ENCODE assay signal across 8 cellular contexts in the genomic region with DNA sequence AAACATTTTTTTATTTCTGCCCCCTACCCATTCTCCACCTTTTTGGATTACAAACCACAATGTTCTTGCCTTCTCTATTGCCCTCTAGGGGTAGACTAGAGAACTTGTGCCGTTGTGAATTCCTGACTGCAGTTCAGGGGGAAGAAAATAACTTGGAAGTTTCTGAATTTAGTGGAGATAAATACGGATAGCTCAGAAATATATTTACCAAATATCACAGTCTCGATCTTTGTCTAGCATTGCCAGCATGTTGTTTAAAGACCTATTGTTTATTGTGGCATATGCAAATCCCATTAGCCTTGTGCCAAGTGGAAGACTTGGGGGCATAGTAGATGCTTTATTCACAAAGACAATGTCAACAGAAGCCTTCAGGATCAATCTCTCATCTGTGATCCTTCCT.
A peak's percentile ranks its signal among the peaks of the same experiment; 100 is the strongest.
DNase-seq lines count a peak whose midpoint lies in the region; TF ChIP-seq lines count a peak whose summit lies in the region.

No MANE protein-coding gene starts in this region.

- no peaks in the 10 kb centered on the region for H3K36me3 ChIP-seq in kidney epithelial cell (ENCODE audit: control insufficient read depth, insufficient read depth, low read length)

- H3K4me3 ChIP-seq in HL-60 (replicated peaks; ENCODE audit: insufficient read depth, low read length): no peak overlapping the region
- no peak overlapping the region for H3K4me3 ChIP-seq in kidney epithelial cell (ENCODE audit: low read depth, low read length)

- H3K27ac ChIP-seq in 22Rv1 (no peak overlapping the region), HL-60 (replicated peaks) (no peak overlapping the region), VCaP (no peak overlapping the region)

- H3K27me3 ChIP-seq in HL-60 (ENCODE audit: insufficient read depth, poor library complexity, severe bottlenecking) (peaks cover 2% of the 10 kb centered on the region), kidney epithelial cell (ENCODE audit: control insufficient read depth, insufficient read depth, low read length) (no peaks in the 10 kb centered on the region)

- DNase-seq in HL-60 (ENCODE audit: low read depth in 1 of 2, low spot score in 1 of 2) (no peak), kidney epithelial cell (ENCODE audit: low read depth) (no peak), KG1 (lab: John Stamatoyannopoulos, UW) (no peak), amniotic stem cell (lab: John Stamatoyannopoulos, UW) (no peak)
- no peak for DNase-seq in activated CD8-positive, alpha-beta memory T cell treated with anti-CD3 and anti-CD28 coated beads, Interleukin-2, amount 50 U/mL, for 4 hours

- TF ChIP-seq CTCF in 22Rv1 (IDR thresholded peaks at IDR 0.05) (peak; percentile 90), GM12874 (IDR thresholded peaks at IDR 0.05; ENCODE audit: insufficient read depth, low read depth, low read length) (peak; percentile 62), HL-60 (IDR thresholded peaks at IDR 0.05; ENCODE audit: insufficient read depth, low read length) (peak; percentile 49), VCaP (conservative IDR thresholded peaks at IDR 0.05) (peak; percentile 93), kidney epithelial cell (IDR thresholded peaks at IDR 0.05; ENCODE audit: insufficient read depth, low read length, poor library complexity, severe bottlenecking) (peak; percentile 81)
